In genomic region chr4:156472624-156473023, GRCh38 we compare ENCODE assay signal across 21 cellular contexts.
"Had no signal": no experiment of that assay in that cellular context is flagged by ENCODE, and none has a peak within 500 bp of the region (broad histone marks: within the 10 kb centered on the region; RNA-seq: fewer than 3 reads in every experiment).

No MANE protein-coding gene starts in this region.

- H3K27ac ChIP-seq: colonic mucosa, stomach, testis had no signal

- H3K4me1 Mint-ChIP-seq: activated T-helper 17 cell treated with anti-CD3 and anti-CD28 coated beads, Interleukin-2, amount 50 U/mL, for 72 hours; central memory CD8-positive, alpha-beta T cell had no signal

- DNase-seq: activated CD4-positive, alpha-beta T cell treated with anti-CD3 and anti-CD28 coated beads for 48 hours; activated CD4-positive, CD25-positive, alpha-beta regulatory T cell; activated CD8-positive, alpha-beta T cell treated with anti-CD3 and anti-CD28 coated beads for 36 hours; activated naive CD4-positive, alpha-beta T cell treated with anti-CD3 and anti-CD28 coated beads for 36 hours; activated T-cell treated with anti-CD3 and anti-CD28 coated beads, Interleukin-2, amount 50 U/mL, for 1 hour; aorta; colonic mucosa; head of caudate nucleus; kidney; posterior cingulate gyrus; stimulated activated CD4-positive, alpha-beta T cell treated with anti-CD3 and anti-CD28 coated beads, Interleukin-2, amount 100 ng/mL, for 48 hours; stomach; T-helper 9 cell; testis had no signal

- ATAC-seq: activated CD8-positive, alpha-beta T cell treated with anti-CD3 and anti-CD28 coated beads for 36 hours; left lobe of liver had no signal

- H3K9me3 Mint-ChIP-seq: activated CD8-positive, alpha-beta T cell treated with anti-CD3 and anti-CD28 coated beads for 36 hours; nephron had no signal

- H3K4me3 ChIP-seq: colonic mucosa, lung, stomach, testis had no signal

- H3K27me3 Mint-ChIP-seq: activated CD8-positive, alpha-beta T cell treated with anti-CD3 and anti-CD28 coated beads for 36 hours; activated T-helper 17 cell treated with anti-CD3 and anti-CD28 coated beads, Interleukin-2, amount 50 U/mL, for 72 hours; central memory CD8-positive, alpha-beta T cell; type B pancreatic cell had no signal

- H3K4me1 ChIP-seq: colonic mucosa, stomach, testis had no signal

- H3K36me3 ChIP-seq: colonic mucosa, stomach had no signal

- H3K27me3 ChIP-seq: colonic mucosa, stomach, testis had no signal

- H3K27ac Mint-ChIP-seq: activated CD8-positive, alpha-beta T cell treated with anti-CD3 and anti-CD28 coated beads for 36 hours; activated naive CD4-positive, alpha-beta T cell treated with anti-CD3 and anti-CD28 coated beads for 36 hours; activated T-helper 17 cell treated with anti-CD3 and anti-CD28 coated beads, Interleukin-2, amount 50 U/mL, for 72 hours; mesothelial cell of epicardium; type B pancreatic cell had no signal

- H3K4me3 Mint-ChIP-seq: activated CD8-positive, alpha-beta T cell treated with anti-CD3 and anti-CD28 coated beads for 36 hours; activated naive CD4-positive, alpha-beta T cell treated with anti-CD3 and anti-CD28 coated beads for 36 hours; activated T-helper 17 cell treated with anti-CD3 and anti-CD28 coated beads, Interleukin-2, amount 50 U/mL, for 72 hours; central memory CD8-positive, alpha-beta T cell; mesothelial cell of epicardium; nephron; type B pancreatic cell had no signal

- H3K36me3 Mint-ChIP-seq: mesothelial cell of epicardium, type B pancreatic cell had no signal

- H3K9me3 ChIP-seq: colonic mucosa, stomach, testis had no signal
